Comparison of ENCODE assay signal across 8 cellular contexts in the genomic region with DNA sequence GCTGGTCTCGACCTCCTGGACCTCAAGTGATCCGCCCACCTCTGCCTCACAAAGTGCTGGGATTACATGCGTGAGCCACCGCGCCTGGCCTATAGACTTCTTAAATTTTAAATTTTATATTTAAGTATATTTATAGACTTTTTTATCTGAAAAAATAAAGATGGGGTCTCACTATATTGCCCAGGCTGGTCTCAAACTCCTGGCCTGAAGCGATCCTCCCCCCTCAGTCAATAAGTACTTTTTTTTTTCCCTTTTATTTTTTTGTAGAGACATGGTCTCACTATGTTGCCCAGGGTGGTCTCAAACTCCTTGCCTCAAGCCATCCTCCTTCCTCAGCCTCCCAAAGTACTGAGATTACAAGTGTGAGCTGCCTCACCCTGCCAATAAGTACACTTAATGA. TPM values are rescaled to one million over a fixed set of nuclear protein-coding genes. Genes with fewer than 3 reads are reported as not detected.
DNase-seq lines count a peak whose midpoint lies in the region; ATAC-seq, FAIRE-seq and TF ChIP-seq lines count a peak whose summit lies in the region.
"Had no signal": no experiment of that assay in that cellular context is flagged by ENCODE, and none has a peak within 500 bp of the region (broad histone marks: within the 10 kb centered on the region; RNA-seq: fewer than 3 reads in every experiment).

No MANE protein-coding gene starts in this region.

- CTCF ChIA-PET in HCT116 (lab: Charles Lee), result no interaction called here
- CTCF ChIA-PET in activated CD8-positive, alpha-beta T cell treated with anti-CD3 and anti-CD28 coated beads, Interleukin-2, amount 10 ng/mL, durations not matched to agents 7 days and 5 days (lab: Charles Lee), result interaction anchor here (0.9 to 1.3 kb wide), 2 partner anchors 8 to 41 kb away, joined by 4 read pairs; partner anchors contain the start of gene BLVRB

- peaks cover 20% of the 10 kb centered on the region for H3K36me3 Mint-ChIP-seq in activated CD8-positive, alpha-beta T cell treated with anti-CD3 and anti-CD28 coated beads, Interleukin-2, amount 10 ng/mL, durations not matched to agents 7 days and 5 days (ENCODE audit: low read depth)

- H3K9ac ChIP-seq in HCT116 (ENCODE audit: low read length), result peak overlapping the region; percentile 80

- TF ChIP-seq POLR2A in HCT116 (IDR thresholded peaks at IDR 0.05; ENCODE audit: borderline replicate concordance, extremely low read depth, insufficient read depth, insufficient read length) (no peak), spleen (IDR thresholded peaks at IDR 0.05) (no peak)

- H3K27ac Mint-ChIP-seq in activated CD8-positive, alpha-beta T cell treated with anti-CD3 and anti-CD28 coated beads, Interleukin-2, amount 10 ng/mL, durations not matched to agents 7 days and 5 days, result no peak overlapping the region

- BruUV-seq in HCT116 (replicated peaks; lab: Mats Ljungman, UMichigan), result no TSS peak

- peaks cover 31% of the 10 kb centered on the region for H3K4me1 Mint-ChIP-seq in activated CD8-positive, alpha-beta T cell treated with anti-CD3 and anti-CD28 coated beads, Interleukin-2, amount 10 ng/mL, durations not matched to agents 7 days and 5 days (ENCODE audit: low read depth)

- H3K4me2 ChIP-seq in HCT116 (ENCODE audit: low read length), result peak overlapping the region; percentile 95

- TF ChIP-seq RAD21 in HCT116 (IDR thresholded peaks at IDR 0.05; ENCODE audit: low read depth), result no peak

- H3K27ac ChIP-seq in HCT116 (ENCODE audit: low read depth, low read length) (peak overlapping the region; percentile 98; the same call in 1 of the 2 replicates), spleen (peak overlapping the region in 7 of 8 donors; percentile 97 to 100 (median 99))

- no peaks in the 10 kb centered on the region for H3K27me3 Mint-ChIP-seq in activated CD8-positive, alpha-beta T cell treated with anti-CD3 and anti-CD28 coated beads, Interleukin-2, amount 10 ng/mL, durations not matched to agents 7 days and 5 days (ENCODE audit: low read depth)

- no peak for ATAC-seq in HCT116
- ATAC-seq in activated CD8-positive, alpha-beta T cell treated with anti-CD3 and anti-CD28 coated beads, Interleukin-2, amount 10 ng/mL, durations not matched to agents 7 days and 5 days, result no peak
- ATAC-seq in GM19023 (IDR thresholded peaks at IDR 0.05; ENCODE audit: unreplicated experiment), result no peak

- RAD21 ChIA-PET in HCT116 (lab: Charles Lee; ENCODE audit: low non-redundant PET in 1 of 2, low total read pairs in 2 of 2, uncharacterized antibody in 2 of 2, unreplicated experiment in 2 of 2), result no interaction called here

- FAIRE-seq in urothelium cell line (lab: Jason Lieb, UNC), result no peak
- FAIRE-seq: H54 had no signal

- H3K4me1 ChIP-seq in HCT116 (ENCODE audit: control insufficient read depth in 1 of 2, insufficient read depth in 2 of 2, low read length in 2 of 2) (peaks cover 28 to 69% of the 10 kb centered on the region in 2 experiments), spleen (peaks cover 22 to 67% (median 51%) of the 10 kb centered on the region in 6 donors)

- no peaks in the 10 kb centered on the region for H3K9me2 ChIP-seq in HCT116 (ENCODE audit: insufficient read depth)

- H3K9me3 Mint-ChIP-seq in activated CD8-positive, alpha-beta T cell treated with anti-CD3 and anti-CD28 coated beads, Interleukin-2, amount 10 ng/mL, durations not matched to agents 7 days and 5 days (ENCODE audit: insufficient read depth), result no peaks in the 10 kb centered on the region

- H4K20me1 ChIP-seq in HCT116 (ENCODE audit: insufficient read depth), result no peaks in the 10 kb centered on the region

- peak overlapping the region; percentile 16 for H3K4me3 Mint-ChIP-seq in activated CD8-positive, alpha-beta T cell treated with anti-CD3 and anti-CD28 coated beads, Interleukin-2, amount 10 ng/mL, durations not matched to agents 7 days and 5 days

- peaks cover 35% of the 10 kb centered on the region for H3K79me2 ChIP-seq in HCT116 (ENCODE audit: insufficient read depth, low read length)

- TF ChIP-seq CTCF in HCT116 (IDR thresholded peaks at IDR 0.05 in 2 of 3, conservative IDR thresholded peaks at IDR 0.05 in 1 of 3; ENCODE audit: borderline replicate concordance in 1 of 3, insufficient read depth in 1 of 3, low read depth in 2 of 3, low read length in 2 of 3) (no peak), fibroblast of villous mesenchyme (IDR thresholded peaks at IDR 0.05; ENCODE audit: insufficient read depth, low read depth, low read length) (no peak), spleen (IDR thresholded peaks at IDR 0.05 in 8 of 11, conservative IDR thresholded peaks at IDR 0.05 in 3 of 11) (no peak)

- no peak overlapping the region for H2AFZ ChIP-seq in HCT116 (ENCODE audit: low read depth, low read length, poor library complexity, severe bottlenecking)

- POLR2A ChIA-PET in HCT116 (lab: Charles Lee), result interaction anchor here (1.6 to 2.2 kb wide), 2 partner anchors 19 to 20 kb away, joined by 4 to 6 read pairs; partner anchors contain the start of gene SERTAD3
- POLR2A ChIA-PET in activated CD8-positive, alpha-beta T cell treated with anti-CD3 and anti-CD28 coated beads, Interleukin-2, amount 10 ng/mL, durations not matched to agents 7 days and 5 days (lab: Charles Lee), result interaction anchor here (1.3 kb wide), 2 partner anchors 19 kb away, joined by 5 to 6 read pairs; partner anchors contain the start of gene SERTAD3

- H3K27me3 ChIP-seq in HCT116 (ENCODE audit: insufficient read depth, low read length) (no peaks in the 10 kb centered on the region), spleen (replicated peaks in 1 of 7) (no peaks in the 10 kb centered on the region)

- DNase-seq in HCT116 (ENCODE audit: low read depth, low spot score), result no peak
- no peak for DNase-seq in activated CD8-positive, alpha-beta T cell treated with anti-CD3 and anti-CD28 coated beads, Interleukin-2, amount 10 ng/mL, durations not matched to agents 7 days and 5 days
- DNase-seq in fibroblast of villous mesenchyme (ENCODE audit: low read depth), result no peak
- no peak for DNase-seq in spleen
- DNase-seq in T1000 (lab: John Stamatoyannopoulos, UW), result no peak
- DNase-seq in urothelium cell line (ENCODE audit: low spot score), result no peak

- WGBS in spleen, 5 donors, result 91 to 97% (median 94%) methylated on average over 6 of the region's 6 CpGs

- H3K9me3 ChIP-seq in HCT116 (ENCODE audit: control insufficient read depth in 1 of 2, insufficient read depth in 1 of 2, low read depth in 1 of 2, low read length in 2 of 2) (no peaks in the 10 kb centered on the region), spleen (no peaks in the 10 kb centered on the region)

- peak overlapping the region; percentile 65 to 84 for H3K4me3 ChIP-seq in HCT116 (replicated peaks in 1 of 2; ENCODE audit: low read depth in 1 of 2, low read length in 2 of 2)
- H3K4me3 ChIP-seq in fibroblast of villous mesenchyme (ENCODE audit: low read depth, low read length), result peak overlapping the region; percentile 84
- H3K4me3 ChIP-seq in spleen, result peak overlapping the region in 6 of 8 donors; percentile 60 to 77 (median 72)

- H3K36me3 ChIP-seq in HCT116 (ENCODE audit: control insufficient read depth in 1 of 2, insufficient read depth in 2 of 2, low read length in 2 of 2), result peaks cover 5 to 13% of the 10 kb centered on the region in 2 experiments; a peak in 2 of 4 replicates
- H3K36me3 ChIP-seq in spleen, result peaks cover 0 to 16% (median 11%) of the 10 kb centered on the region in 6 donors

- intact Hi-C loops in HCT116 (cut with micrococcal nuclease), result loop anchor here (5.0 kb wide), 1 partner anchor 178 kb away; the partner anchor contains the start of gene LTBP4
- intact Hi-C loops in spleen (cut with DNase I; ENCODE audit: low total_unique reads), result no loop called here

TF ChIP-seq in HCT116, 20 proteins besides CTCF, POLR2A, EP300 and RAD21:
- TF ChIP-seq YY1 (IDR thresholded peaks at IDR 0.05; ENCODE audit: extremely low read depth, insufficient replicate concordance, low read depth, low read length), result no peak
- TF ChIP-seq SIN3A (IDR thresholded peaks at IDR 0.05; ENCODE audit: low read depth), result no peak
- no peak for TF ChIP-seq JUND (IDR thresholded peaks at IDR 0.05)

RNA-seq across cellular contexts. Expression of gene SERTAD1, which starts 1.9 kb away (rescaled TPM):
- 30.3 TPM for total RNA-seq in HCT116 (2021; ENCODE audit: unreplicated experiment)
- 44.7 and 48.8 TPM in 2 replicates for polyA plus RNA-seq in HCT116 (2012)
- 10 to 100 TPM in 1 of 2 experiments, 1 to 10 TPM in 1; 9.3 to 10.1 TPM for total RNA-seq in activated CD8-positive, alpha-beta T cell treated with anti-CD3 and anti-CD28 coated beads, Interleukin-2, amount 10 ng/mL, durations not matched to agents 7 days and 5 days
- total RNA-seq in fibroblast of villous mesenchyme, result 20.0 and 22.0 TPM in 2 replicates
- total RNA-seq in spleen, result 10 to 100 TPM in 6 of 7 donors, 1 to 10 TPM in 1; 9.8 to 19.7 (median 13.2) TPM
- polyA plus RNA-seq in spleen, result 10 to 100 TPM in 1 of 3 donors, 1 to 10 TPM in 2; 8.5 to 14.9 (median 9.4) TPM

RNA-seq across cellular contexts. Expression of gene PRX, which starts 10.8 kb away (rescaled TPM):
- total RNA-seq in HCT116 (2021; ENCODE audit: unreplicated experiment) (4.8 TPM), fibroblast of villous mesenchyme (0.86 and 1.9 TPM in 2 replicates), spleen (1 to 10 TPM; 1.7 to 3.4 (median 3.0) TPM)
- polyA plus RNA-seq in HCT116 (2012), result 4.8 and 5.1 TPM in 2 replicates
- total RNA-seq in activated CD8-positive, alpha-beta T cell treated with anti-CD3 and anti-CD28 coated beads, Interleukin-2, amount 10 ng/mL, durations not matched to agents 7 days and 5 days, result 1 to 10 TPM in 1 of 2 experiments, under 1 TPM in 1; 0.84 to 1.1 TPM
- polyA plus RNA-seq in spleen, result 1 to 10 TPM in 1 of 3 donors, under 1 TPM in 2; 0.50 to 1.8 (median 0.56) TPM

RNA-seq across cellular contexts. Expression of gene SERTAD3, which starts 20.2 kb away (rescaled TPM):
- total RNA-seq in HCT116 (2021; ENCODE audit: unreplicated experiment), result 32.4 TPM
- 34.9 and 41.4 TPM in 2 replicates for polyA plus RNA-seq in HCT116 (2012)
- total RNA-seq in activated CD8-positive, alpha-beta T cell treated with anti-CD3 and anti-CD28 coated beads, Interleukin-2, amount 10 ng/mL, durations not matched to agents 7 days and 5 days, result 10 to 100 TPM; 10.0 to 11.9 TPM
- 38.0 and 49.2 TPM in 2 replicates for total RNA-seq in fibroblast of villous mesenchyme
- 10 to 100 TPM; 21.5 to 51.4 (median 30.9) TPM for total RNA-seq in spleen
- 10 to 100 TPM; 21.8 to 32.6 (median 23.5) TPM for polyA plus RNA-seq in spleen

RNA-seq across cellular contexts. Expression of gene HIPK4, which starts 34.0 kb away (rescaled TPM):
- total RNA-seq in HCT116 (2021; ENCODE audit: unreplicated experiment) (0.74 TPM), fibroblast of villous mesenchyme (under 0.01 TPM in 2 replicates), spleen (under 1 TPM in 1 of 7 donors, not detected in 6; 0.19 TPM)
- 0.61 and 0.77 TPM in 2 replicates for polyA plus RNA-seq in HCT116 (2012)
- under 1 TPM in 1 of 2 experiments, not detected in 1; 0.10 TPM for total RNA-seq in activated CD8-positive, alpha-beta T cell treated with anti-CD3 and anti-CD28 coated beads, Interleukin-2, amount 10 ng/mL, durations not matched to agents 7 days and 5 days
- under 1 TPM in 1 of 3 donors, not detected in 2; 0.08 TPM for polyA plus RNA-seq in spleen

RNA-seq across cellular contexts. Expression of gene BLVRB, which starts 41.6 kb away (rescaled TPM):
- 113 TPM for total RNA-seq in HCT116 (2021; ENCODE audit: unreplicated experiment)
- 330 and 425 TPM in 2 replicates for polyA plus RNA-seq in HCT116 (2012)
- 10 to 100 TPM; 15.1 to 16.5 TPM for total RNA-seq in activated CD8-positive, alpha-beta T cell treated with anti-CD3 and anti-CD28 coated beads, Interleukin-2, amount 10 ng/mL, durations not matched to agents 7 days and 5 days
- 33.7 and 64.7 TPM in 2 replicates for total RNA-seq in fibroblast of villous mesenchyme
- total RNA-seq in spleen, result 100 to 1,000 TPM in 6 of 7 donors, 10 to 100 TPM in 1; 92.3 to 243 (median 179) TPM
- polyA plus RNA-seq in spleen, result 100 to 1,000 TPM in 2 of 3 donors, 10 to 100 TPM in 1; 90.6 to 215 (median 136) TPM
